In genomic region chr1:185732941-185733340, GRCh38 we compare ENCODE assay signal across 17 cellular contexts.
"Had no signal": no experiment of that assay in that cellular context is flagged by ENCODE, and none has a peak within 500 bp of the region (broad histone marks: within the 10 kb centered on the region; RNA-seq: fewer than 3 reads in every experiment).

No MANE protein-coding gene starts in this region.

- H3K27ac ChIP-seq: dorsolateral prefrontal cortex, foreskin keratinocyte, VCaP had no signal

- H3K4me3 ChIP-seq: mucosa of descending colon had no signal

- H3K27me3 ChIP-seq: foreskin keratinocyte, suprapubic skin had no signal

- H3K27ac Mint-ChIP-seq: activated CD4-positive, alpha-beta memory T cell treated with anti-CD3 and anti-CD28 coated beads, Interleukin-2, amount 10 ng/mL, durations not matched to agents 7 days and 5 days; activated CD4-positive, alpha-beta T cell treated with anti-CD3 and anti-CD28 coated beads for 36 hours had no signal

- H3K9me3 ChIP-seq: mucosa of descending colon, suprapubic skin had no signal

- H3K4me1 ChIP-seq: foreskin keratinocyte had no signal

- ATAC-seq: stimulated activated naive CD8-positive, alpha-beta T cell treated with anti-CD3 and anti-CD28 coated beads, Interleukin-15, Interleukin-2, amounts not matched to agents 100 U/mL and 50 U/mL, for 24 hours had no signal

- DNase-seq: activated CD4-positive, alpha-beta memory T cell treated with anti-CD3 and anti-CD28 coated beads, Interleukin-2, amount 10 ng/mL, durations not matched to agents 7 days and 5 days; activated CD4-positive, alpha-beta T cell treated with anti-CD3 and anti-CD28 coated beads for 36 hours; activated CD8-positive, alpha-beta memory T cell treated with anti-CD3 and anti-CD28 coated beads, Interleukin-2, amount 50 U/mL, for 4 hours; activated naive CD4-positive, alpha-beta T cell; aorta; dorsolateral prefrontal cortex; foreskin keratinocyte; heart right ventricle; kidney; lower lobe of right lung; mucosa of descending colon; naive thymus-derived CD8-positive, alpha-beta T cell; stimulated activated CD4-positive, alpha-beta T cell treated with anti-CD3 and anti-CD28 coated beads, Interleukin-2, amount 100 ng/mL, for 48 hours; stimulated activated naive CD8-positive, alpha-beta T cell treated with anti-CD3 and anti-CD28 coated beads, Interleukin-15, Interleukin-2, amounts not matched to agents 100 U/mL and 50 U/mL, for 24 hours; T-cell had no signal

- H3K36me3 ChIP-seq: heart right ventricle, lower lobe of right lung, suprapubic skin had no signal
